ENCODE assay signal across 25 cellular contexts in genomic region chr6:166010136-166010535, GRCh38.
"Had no signal": no experiment of that assay in that cellular context is flagged by ENCODE, and none has a peak within 500 bp of the region (broad histone marks: within the 10 kb centered on the region; RNA-seq: fewer than 3 reads in every experiment).

No MANE protein-coding gene starts in this region.

- H3K9me3 Mint-ChIP-seq: activated B cell treated with CpG ODN at 0.5 μM for 24 hours; activated CD8-positive, alpha-beta T cell treated with anti-CD3 and anti-CD28 coated beads for 36 hours; activated naive CD4-positive, alpha-beta T cell treated with anti-CD3 and anti-CD28 coated beads, Interleukin-2, amount 50 U/mL, for 24 hours; activated T-cell treated with anti-CD3 and anti-CD28 coated beads, Interleukin-2, amount 50 U/mL, for 4 hours; memory B cell; T-helper 2 cell treated with Interferon-gamma antibody and Interleukin-4, amounts not matched to agents 5 μg/mL and 100 μg/mL, for 36 hours had no signal

- H3K27ac Mint-ChIP-seq: activated B cell treated with CpG ODN at 0.5 μM for 24 hours; activated CD8-positive, alpha-beta T cell treated with anti-CD3 and anti-CD28 coated beads for 36 hours; activated naive CD4-positive, alpha-beta T cell treated with anti-CD3 and anti-CD28 coated beads, Interleukin-2, amount 50 U/mL, for 24 hours; activated naive CD8-positive, alpha-beta T cell treated with anti-CD3 and anti-CD28 coated beads, Interleukin-2, amount 50 U/mL, for 24 hours; activated T-helper 17 cell treated with anti-CD3 and anti-CD28 coated beads, Interleukin-2, amount 50 U/mL, for 72 hours; memory B cell; T-helper 2 cell treated with Interferon-gamma antibody and Interleukin-4, amounts not matched to agents 5 μg/mL and 100 μg/mL, for 36 hours had no signal

- H3K36me3 ChIP-seq: pancreas, prostate gland, suprapubic skin, tibial artery had no signal

- H3K27ac ChIP-seq: epithelial cell of prostate, pancreas, prostate gland, suprapubic skin, tibial artery had no signal

- DNase-seq: activated B cell treated with CpG ODN at 0.5 μM for 24 hours; activated CD4-positive, alpha-beta T cell treated with anti-CD3 and anti-CD28 coated beads, Interleukin-2, amount 50 U/mL, for 1 hour; activated CD8-positive, alpha-beta T cell treated with anti-CD3 and anti-CD28 coated beads for 36 hours; activated naive CD8-positive, alpha-beta T cell treated with anti-CD3 and anti-CD28 coated beads, Interleukin-2, amount 50 U/mL, for 24 hours; activated T-cell treated with anti-CD3 and anti-CD28 coated beads, Interleukin-2, amount 50 U/mL, for 4 hours; amygdala; dermis blood vessel endothelial cell; effector CD4-positive, alpha-beta T cell; glutamatergic neuron; left cardiac atrium; naive thymus-derived CD8-positive, alpha-beta T cell; pancreas; stimulated activated CD4-positive, alpha-beta T cell treated with anti-CD3 and anti-CD28 coated beads, Interleukin-15, amount 100 ng/mL, for 24 hours; stimulated activated CD4-positive, alpha-beta T cell treated with anti-CD3 and anti-CD28 coated beads, Interleukin-2, amount 100 ng/mL, for 24 hours; stimulated activated naive CD4-positive, alpha-beta T cell; T-helper 1 cell; tibial artery had no signal

- H3K9me3 ChIP-seq: pancreas, prostate gland, suprapubic skin, tibial artery had no signal

- H3K36me3 Mint-ChIP-seq: activated naive CD4-positive, alpha-beta T cell treated with anti-CD3 and anti-CD28 coated beads, Interleukin-2, amount 50 U/mL, for 24 hours had no signal

- ATAC-seq: activated CD8-positive, alpha-beta T cell treated with anti-CD3 and anti-CD28 coated beads for 36 hours; activated naive CD8-positive, alpha-beta T cell treated with anti-CD3 and anti-CD28 coated beads, Interleukin-2, amount 50 U/mL, for 24 hours; activated T-cell treated with anti-CD3 and anti-CD28 coated beads, Interleukin-2, amount 50 U/mL, for 4 hours; activated T-helper 17 cell treated with anti-CD3 and anti-CD28 coated beads, Interleukin-2, amount 50 U/mL, for 72 hours; left cardiac atrium; naive thymus-derived CD8-positive, alpha-beta T cell; pancreas had no signal

- H3K4me1 Mint-ChIP-seq: memory B cell had no signal

- H3K4me1 ChIP-seq: prostate gland had no signal

- H3K4me3 Mint-ChIP-seq: activated B cell treated with CpG ODN at 0.5 μM for 24 hours; activated CD8-positive, alpha-beta T cell treated with anti-CD3 and anti-CD28 coated beads for 36 hours; activated naive CD4-positive, alpha-beta T cell treated with anti-CD3 and anti-CD28 coated beads, Interleukin-2, amount 50 U/mL, for 24 hours; activated naive CD8-positive, alpha-beta T cell treated with anti-CD3 and anti-CD28 coated beads, Interleukin-2, amount 50 U/mL, for 24 hours; activated T-cell treated with anti-CD3 and anti-CD28 coated beads, Interleukin-2, amount 50 U/mL, for 4 hours; activated T-helper 17 cell treated with anti-CD3 and anti-CD28 coated beads, Interleukin-2, amount 50 U/mL, for 72 hours; central memory CD8-positive, alpha-beta T cell; memory B cell; naive thymus-derived CD8-positive, alpha-beta T cell; T-helper 2 cell treated with Interferon-gamma antibody and Interleukin-4, amounts not matched to agents 5 μg/mL and 100 μg/mL, for 36 hours had no signal

- H3K4me3 ChIP-seq: pancreas, prostate gland, suprapubic skin, tibial artery had no signal
